20 cellular contexts compared by ENCODE assay signal in genomic region chr1:19416145-19416544, GRCh38.
A peak's percentile ranks its signal among the peaks of the same experiment; 100 is the strongest.
DNase-seq lines count a peak whose midpoint lies in the region; ATAC-seq, FAIRE-seq and TF ChIP-seq lines count a peak whose summit lies in the region.
"Had no signal": no experiment of that assay in that cellular context is flagged by ENCODE, and none has a peak within 500 bp of the region (broad histone marks: within the 10 kb centered on the region; RNA-seq: fewer than 3 reads in every experiment).

No MANE protein-coding gene starts in this region.

- H3K27me3 ChIP-seq in astrocyte (ENCODE audit: insufficient read depth, low read length) (no peaks in the 10 kb centered on the region), left lung (no peaks in the 10 kb centered on the region), stomach (no peaks in the 10 kb centered on the region)
- H3K27me3 ChIP-seq: BE2C, Peyer's patch, spleen had no signal

- H3K27ac ChIP-seq in astrocyte (ENCODE audit: low read depth, low read length) (no peak overlapping the region), left lung (peak overlapping the region; percentile 4 to 18), stomach (peak overlapping the region in 3 of 5 donors; percentile 59 to 87 (median 84))

- H3K9me3 Mint-ChIP-seq in HFFc6 (no peaks in the 10 kb centered on the region), astrocyte (ENCODE audit: unreplicated experiment) (peaks cover 3% of the 10 kb centered on the region)
- H3K9me3 Mint-ChIP-seq: GM23338 had no signal

- FAIRE-seq in astrocyte (lab: Jason Lieb, UNC) (no peak), HTR-8/SVneo (lab: Jason Lieb, UNC) (no peak)

- H3K36me3 Mint-ChIP-seq in HFFc6 (ENCODE audit: low read depth) (peaks cover 37% of the 10 kb centered on the region), astrocyte (ENCODE audit: low read depth, unreplicated experiment) (peaks cover 9% of the 10 kb centered on the region)

- no peak overlapping the region for H3K4me3 ChIP-seq in astrocyte (ENCODE audit: insufficient read depth, low read depth, low read length)
- no peak overlapping the region for H3K4me3 ChIP-seq in left lung
- H3K4me3 ChIP-seq in stomach = no peak overlapping the region
- H3K4me3 ChIP-seq: GM23338, Peyer's patch, spleen had no signal

- no peak for TF ChIP-seq EP300 in stomach (IDR thresholded peaks at IDR 0.05)

- intact Hi-C loops in left lung (cut with DNase I) = no loop called here
- intact Hi-C loops in stomach (cut with DNase I; ENCODE audit: low total_unique reads) = no loop called here

- WGBS in stomach, 5 donors = 84 to 89% (median 89%) methylated on average over 5 of the region's 5 CpGs

- peaks cover 26% of the 10 kb centered on the region for H3K36me3 ChIP-seq in astrocyte (ENCODE audit: insufficient read depth, low read length)
- H3K36me3 ChIP-seq in left lung = peaks cover 0 to 51% of the 10 kb centered on the region in 2 donors
- peaks cover 17 to 38% (median 25%) of the 10 kb centered on the region in 4 donors for H3K36me3 ChIP-seq in stomach
- H3K36me3 ChIP-seq: BE2C had no signal

- H3K9me3 ChIP-seq in astrocyte (ENCODE audit: insufficient read depth, low read depth, low read length) = no peaks in the 10 kb centered on the region
- H3K9me3 ChIP-seq in left lung = no peaks in the 10 kb centered on the region
- H3K9me3 ChIP-seq in stomach = no peaks in the 10 kb centered on the region
- H3K9me3 ChIP-seq: BE2C, Peyer's patch, SK-N-SH, spleen had no signal

- H3K27me3 Mint-ChIP-seq in HFFc6 (ENCODE audit: insufficient read depth) = peaks cover 4% of the 10 kb centered on the region; the same call in 1 of the 2 replicates
- H3K27me3 Mint-ChIP-seq in astrocyte (ENCODE audit: low read depth, unreplicated experiment) = no peaks in the 10 kb centered on the region

- DNase-seq in HFFc6 (no peak), astrocyte (ENCODE audit: low read depth) (no peak), left lung (no peak), stomach (no peak), HTR-8/SVneo (ENCODE audit: insufficient read length, low spot score) (no peak), NCI-H2227 treated with DMSO at 0.1 percent for 48 hours (lab: John Stamatoyannopoulos, UW) (no peak)
- no peak for DNase-seq in stimulated activated CD4-positive, alpha-beta T cell treated with anti-CD3 and anti-CD28 coated beads, Interleukin-1b, Interleukin-23, amount 100 ng/mL, for 48 hours
- DNase-seq: aorta; BE2C; DMS 273 treated with DMSO at 0.1 percent for 48 hours; hypothalamus; Kasumi-1; kidney glomerular epithelial cell; NCI-H1105 treated with DMSO at 0.1 percent for 48 hours; NCI-H82; Peyer's patch; SK-N-SH; spleen; stimulated activated naive CD8-positive, alpha-beta T cell treated with anti-CD3 and anti-CD28 coated beads, Interleukin-15, Interleukin-2, amounts not matched to agents 100 U/mL and 50 U/mL, for 24 hours had no signal

- H3K4me1 ChIP-seq in astrocyte (ENCODE audit: insufficient read depth, low read length) (peaks cover 7% of the 10 kb centered on the region), left lung (peaks cover 28 to 31% of the 10 kb centered on the region in 2 donors), stomach (peaks cover 64 to 100% (median 82%) of the 10 kb centered on the region in 4 donors)
- H3K4me1 ChIP-seq: BE2C had no signal

- no peak overlapping the region for H2AFZ ChIP-seq in astrocyte (ENCODE audit: low read depth, low read length)
- H2AFZ ChIP-seq: GM23338 had no signal

- TF ChIP-seq CTCF in HFFc6 (IDR thresholded peaks at IDR 0.05) (no peak), astrocyte (IDR thresholded peaks at IDR 0.05; ENCODE audit: insufficient read depth, low read depth, low read length) (no peak), left lung (IDR thresholded peaks at IDR 0.05) (no peak), stomach (IDR thresholded peaks at IDR 0.05) (no peak)

- H3K27ac Mint-ChIP-seq in HFFc6 = peak overlapping the region; percentile 56
- peak overlapping the region; percentile 38 for H3K27ac Mint-ChIP-seq in astrocyte (ENCODE audit: unreplicated experiment)
- H3K27ac Mint-ChIP-seq: GM23338 had no signal

- H3K4me1 Mint-ChIP-seq in HFFc6 (ENCODE audit: low read depth) = peaks cover 75% of the 10 kb centered on the region
- peaks cover 12% of the 10 kb centered on the region for H3K4me1 Mint-ChIP-seq in astrocyte (ENCODE audit: low read depth, unreplicated experiment)

- H3K9ac ChIP-seq in astrocyte (ENCODE audit: low read length) = no peak overlapping the region
- H3K9ac ChIP-seq: SK-N-SH had no signal

- TF ChIP-seq POLR2A in stomach (IDR thresholded peaks at IDR 0.05) = no peak

- H3K4me3 Mint-ChIP-seq in HFFc6 = no peak overlapping the region
- H3K4me3 Mint-ChIP-seq in astrocyte (ENCODE audit: unreplicated experiment) = no peak overlapping the region
- H3K4me3 Mint-ChIP-seq: GM23338 had no signal

- H3K4me2 ChIP-seq in astrocyte (ENCODE audit: low read length) = no peak overlapping the region
- H3K4me2 ChIP-seq: GM23338, SK-N-SH had no signal

- no peak for ATAC-seq in left lung
- ATAC-seq: GM23338; stimulated activated naive CD8-positive, alpha-beta T cell treated with anti-CD3 and anti-CD28 coated beads, Interleukin-15, Interleukin-2, amounts not matched to agents 100 U/mL and 50 U/mL, for 24 hours had no signal

- H4K20me1 ChIP-seq in astrocyte (ENCODE audit: insufficient read depth, low read length) = peaks cover 99% of the 10 kb centered on the region

- H3K79me2 ChIP-seq in astrocyte (ENCODE audit: insufficient read depth, low read length) = peaks cover 100% of the 10 kb centered on the region
